1 cellular context compared by ENCODE assay signal in the genomic region with DNA sequence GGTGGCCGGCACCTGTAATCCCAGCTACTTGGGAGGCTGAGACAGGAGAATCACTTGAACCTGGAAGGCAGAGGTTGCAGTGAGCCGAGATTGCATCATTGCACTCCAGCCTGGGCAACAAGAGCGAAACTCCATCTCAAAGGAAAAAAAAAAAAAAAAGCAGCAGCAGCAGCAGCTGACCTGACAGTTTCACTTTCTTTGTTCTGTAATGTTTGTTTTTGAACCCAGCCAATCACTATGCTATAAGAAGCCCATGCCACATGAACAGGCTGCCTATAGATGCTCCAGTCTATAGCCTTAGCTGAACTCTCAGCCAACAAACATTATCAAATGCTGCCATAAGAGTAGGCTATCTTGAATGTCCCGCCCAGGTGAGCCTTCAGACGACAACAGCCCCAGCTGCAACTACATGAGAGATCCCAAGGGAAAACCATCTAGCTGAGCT.
A peak's percentile ranks its signal among the peaks of the same experiment; 100 is the strongest.
TF ChIP-seq lines count a peak whose summit lies in the region.

No MANE protein-coding gene starts in this region.

TF ChIP-seq in GM12878, 131 proteins besides CTCF, POLR2A, EP300 and RAD21:
- peak; percentile 69 for TF ChIP-seq ZNF384 (IDR thresholded peaks at IDR 0.05; ENCODE audit: borderline replicate concordance, low read depth, low read length)
- 0 out of 2 replicates have a peak, but pooled peaks have one; percentile 35 for TF ChIP-seq RAD51 (IDR thresholded peaks at IDR 0.05)
- 0 out of 2 replicates have a peak, but pooled peaks have one; percentile 44 for TF ChIP-seq ATF7 (IDR thresholded peaks at IDR 0.05; ENCODE audit: low read depth)
- peak in 1 of 2 experiments; percentile 12; a peak in 1 of 4 replicates for TF ChIP-seq BHLHE40 (IDR thresholded peaks at IDR 0.05; ENCODE audit: borderline replicate concordance in 1 of 2, low read depth in 2 of 2, low read length in 1 of 2)
TF ChIP-seq in GM12878: peak in this region for 4; not testable (repeated sequence) for 127.
